9 cellular contexts compared by ENCODE assay signal in genomic region chr22:19177164-19178064, GRCh38. TPM values are rescaled to one million over a fixed set of nuclear protein-coding genes. Genes with fewer than 3 reads are reported as not detected.
DNase-seq lines count a peak whose midpoint lies in the region; ATAC-seq, FAIRE-seq and TF ChIP-seq lines count a peak whose summit lies in the region.
"Had no signal": no experiment of that assay in that cellular context is flagged by ENCODE, and none has a peak within 500 bp of the region (broad histone marks: within the 10 kb centered on the region; RNA-seq: fewer than 3 reads in every experiment).

No MANE protein-coding gene starts in this region.

- H3K4me2 ChIP-seq in SK-N-SH = peak overlapping the region; percentile 99
- peak overlapping the region; percentile 90 for H3K4me2 ChIP-seq in keratinocyte (ENCODE audit: control insufficient read depth, extremely low read depth, insufficient read depth, low read depth, low read length)

- H3K9ac ChIP-seq in SK-N-SH = peak overlapping the region; percentile 80
- H3K9ac ChIP-seq in keratinocyte (ENCODE audit: control insufficient read depth, extremely low read depth, insufficient read depth, low read length) = peak overlapping the region; percentile 75

- H3K27me3 Mint-ChIP-seq in activated T-helper 17 cell treated with anti-CD3 and anti-CD28 coated beads, Interleukin-2, amount 50 U/mL, for 72 hours = no peaks in the 10 kb centered on the region

- no peaks in the 10 kb centered on the region for H3K9me2 ChIP-seq in SK-N-SH

- no peaks in the 10 kb centered on the region for H3K9me3 ChIP-seq in SK-N-SH
- no peaks in the 10 kb centered on the region for H3K9me3 ChIP-seq in keratinocyte (ENCODE audit: control insufficient read depth, low read depth, low read length)

- no peaks in the 10 kb centered on the region for H3K27me3 ChIP-seq in SK-N-SH (ENCODE audit: insufficient read depth)
- H3K27me3 ChIP-seq in keratinocyte (ENCODE audit: control insufficient read depth, extremely low read depth, insufficient read depth, low read length) = no peaks in the 10 kb centered on the region

- H4K20me1 ChIP-seq in SK-N-SH (ENCODE audit: insufficient read depth) (peaks cover 13% of the 10 kb centered on the region; the same call in 1 of the 2 replicates), keratinocyte (ENCODE audit: control insufficient read depth, extremely low read depth, insufficient read depth, low read length) (peaks cover 6% of the 10 kb centered on the region)

- no peak for TF ChIP-seq EP300 in SK-N-SH (IDR thresholded peaks at IDR 0.05; ENCODE audit: borderline replicate concordance in 1 of 2, low read depth in 1 of 2, low read length in 1 of 2)

- no peaks in the 10 kb centered on the region for H3K9me3 Mint-ChIP-seq in activated T-helper 17 cell treated with anti-CD3 and anti-CD28 coated beads, Interleukin-2, amount 50 U/mL, for 72 hours

- H3K27ac ChIP-seq in SK-N-SH (ENCODE audit: low read depth in 2 of 2, low read length in 1 of 2) = peak overlapping the region; percentile 22 to 89; a peak in 3 of 4 replicates
- H3K27ac ChIP-seq in keratinocyte (ENCODE audit: control insufficient read depth, insufficient read depth, low read length) = peak overlapping the region; percentile 58
- peak overlapping the region; percentile 72 for H3K27ac ChIP-seq in substantia nigra (ENCODE audit: low read depth, low read length, poor library complexity, severe bottlenecking)

- dilution Hi-C loops in keratinocyte (cut with MboI; ENCODE audit: extremely low pct_ligation_motif_present, low sequenced_read_pairs) = no loop called here

- no peak overlapping the region for H2AFZ ChIP-seq in SK-N-SH (ENCODE audit: low read depth)
- H2AFZ ChIP-seq in keratinocyte (ENCODE audit: control insufficient read depth, low read length) = no peak overlapping the region

- TF ChIP-seq CTCF in SK-N-SH (IDR thresholded peaks at IDR 0.05) (no peak), keratinocyte (optimal IDR thresholded peaks at IDR 0.05 in 1 of 3, IDR thresholded peaks at IDR 0.05 in 1 of 3, conservative IDR thresholded peaks at IDR 0.05 in 1 of 3; ENCODE audit: extremely low read depth in 1 of 3, insufficient read depth in 2 of 3, low read length in 3 of 3) (no peak)

- peaks cover 8% of the 10 kb centered on the region for H3K9me1 ChIP-seq in keratinocyte (ENCODE audit: control insufficient read depth, extremely low read depth, insufficient read depth, low read length)

- H3K79me2 ChIP-seq in SK-N-SH (ENCODE audit: insufficient read depth) = peaks cover 50% of the 10 kb centered on the region
- H3K79me2 ChIP-seq in keratinocyte (ENCODE audit: control insufficient read depth, insufficient read depth, low read length) = peaks cover 32% of the 10 kb centered on the region

- DNase-seq in SK-N-SH (no peak), keratinocyte (ENCODE audit: low read depth, low spot score) (no peak), substantia nigra (lab: John Stamatoyannopoulos, UW) (no peak), COLO829 (ENCODE audit: low spot score) (no peak)

- TF ChIP-seq RAD21 in SK-N-SH (IDR thresholded peaks at IDR 0.05; ENCODE audit: low read length) = no peak

- CTCF ChIA-PET in SK-N-SH (lab: Yijun Ruan, JAX) = interaction anchor here (1.2 to 2.5 kb wide), 2 partner anchors 112 to 300 kb away, joined by 3 to 19 read pairs; no protein-coding TSS in a partner anchor

- ATAC-seq in SK-N-SH treated with all-trans-retinoic acid at 6 μM for 48 hours (no peak), GM18519 (IDR thresholded peaks at IDR 0.05; ENCODE audit: low FRiP score, unreplicated experiment) (no peak), HG03520 (IDR thresholded peaks at IDR 0.05; ENCODE audit: unreplicated experiment) (no peak)
- ATAC-seq in activated T-helper 17 cell treated with anti-CD3 and anti-CD28 coated beads, Interleukin-2, amount 50 U/mL, for 72 hours (replicated peaks) = no peak

- H3K4me3 ChIP-seq in SK-N-SH (ENCODE audit: low read depth in 2 of 2, low read length in 1 of 2) (peak overlapping the region; percentile 80 to 84), keratinocyte (ENCODE audit: control insufficient read depth in 2 of 3, extremely low read depth in 1 of 3, insufficient read depth in 2 of 3, low read depth in 1 of 3, low read length in 3 of 3) (peak overlapping the region; percentile 66 to 74 (median 72))

- H3K36me3 Mint-ChIP-seq in activated T-helper 17 cell treated with anti-CD3 and anti-CD28 coated beads, Interleukin-2, amount 50 U/mL, for 72 hours (ENCODE audit: low read depth) = peaks cover 5% of the 10 kb centered on the region

- H3K4me1 Mint-ChIP-seq in activated T-helper 17 cell treated with anti-CD3 and anti-CD28 coated beads, Interleukin-2, amount 50 U/mL, for 72 hours = peaks cover 19% of the 10 kb centered on the region

- H3F3A ChIP-seq in SK-N-SH (replicated peaks; ENCODE audit: insufficient read depth) = peaks cover 4% of the 10 kb centered on the region

- peaks cover 27 to 58% of the 10 kb centered on the region in 2 experiments for H3K4me1 ChIP-seq in SK-N-SH (ENCODE audit: control insufficient read depth in 1 of 2, insufficient read depth in 2 of 2, low read depth in 1 of 2, low read length in 1 of 2)
- H3K4me1 ChIP-seq in keratinocyte (ENCODE audit: control insufficient read depth, extremely low read depth, insufficient read depth, low read length) = peaks cover 47% of the 10 kb centered on the region

- POLR2A ChIA-PET in SK-N-SH (lab: Yijun Ruan, JAX) = no interaction called here

- H3K27ac Mint-ChIP-seq in activated T-helper 17 cell treated with anti-CD3 and anti-CD28 coated beads, Interleukin-2, amount 50 U/mL, for 72 hours = no peak overlapping the region

- peak overlapping the region; percentile 44 for H3K4me3 Mint-ChIP-seq in activated T-helper 17 cell treated with anti-CD3 and anti-CD28 coated beads, Interleukin-2, amount 50 U/mL, for 72 hours

- no peak for FAIRE-seq in keratinocyte (lab: Jason Lieb, UNC)

- 27% methylated on average over 17 of the region's 55 CpGs for WGBS in SK-N-SH (ENCODE audit: low lambda C conversion rate)

- H3K36me3 ChIP-seq in SK-N-SH (replicated peaks in 1 of 2; ENCODE audit: control insufficient read depth in 1 of 2, insufficient read depth in 2 of 2, low read length in 1 of 2) (peaks cover 0 to 9% of the 10 kb centered on the region in 2 experiments), keratinocyte (ENCODE audit: control insufficient read depth in 2 of 2, extremely low read depth in 1 of 2, insufficient read depth in 2 of 2, low read length in 2 of 2) (peaks cover 5 to 18% of the 10 kb centered on the region in 2 experiments)

RNA-seq across cellular contexts. Expression of gene SLC25A1, which starts 1.1 kb away (rescaled TPM):
- 34.2 and 44.7 TPM in 2 replicates for polyA plus RNA-seq in SK-N-SH (2012; rRNA removed)
- 26.4 and 39.5 TPM in 2 replicates for polyA plus RNA-seq in SK-N-SH (2012; cell fraction: cytosol; rRNA removed)
- polyA plus RNA-seq in SK-N-SH (2012; cell fraction: nucleus; rRNA removed) = 55.0 and 79.5 TPM in 2 replicates
- 10 to 100 TPM; 33.4 to 47.9 TPM for total RNA-seq in activated T-helper 17 cell treated with anti-CD3 and anti-CD28 coated beads, Interleukin-2, amount 50 U/mL, for 72 hours
- 27.7 to 61.6 TPM (median 37.2 TPM) in 3 replicates for polyA plus RNA-seq in keratinocyte
- 11.9 TPM for polyA plus RNA-seq in keratinocyte (2011; ENCODE audit: low read depth)
- polyA plus RNA-seq in keratinocyte (2011; cell fraction: cytosol; rRNA removed) = 36.3 and 86.3 TPM in 2 replicates
- 35.0 and 40.1 TPM in 2 replicates for polyA plus RNA-seq in keratinocyte (2011; cell fraction: nucleus; rRNA removed)
- 46.2 and 108 TPM in 2 replicates for polyA plus RNA-seq in keratinocyte (2012; ENCODE audit: low replicate concordance)
- 41.3 to 114 TPM (median 57.3 TPM) in 3 replicates for polyA minus RNA-seq in keratinocyte
- polyA minus RNA-seq in keratinocyte (2011; cell fraction: cytosol; rRNA and poly(A)+ RNA removed) = 133 TPM
- 14.7 and 18.0 TPM in 2 replicates for polyA minus RNA-seq in keratinocyte (2011; cell fraction: nucleus; rRNA and poly(A)+ RNA removed)

RNA-seq across cellular contexts. Expression of gene GSC2, which starts 27.3 kb away (rescaled TPM):
- polyA plus RNA-seq in SK-N-SH (2012; rRNA removed) = not detected in 2 replicates
- not detected in 2 replicates for polyA plus RNA-seq in SK-N-SH (2012; cell fraction: cytosol; rRNA removed)
- polyA plus RNA-seq in SK-N-SH (2012; cell fraction: nucleus; rRNA removed) = not detected in 2 replicates
- total RNA-seq in activated T-helper 17 cell treated with anti-CD3 and anti-CD28 coated beads, Interleukin-2, amount 50 U/mL, for 72 hours = not detected
- polyA plus RNA-seq in keratinocyte = not detected in 3 replicates
- polyA plus RNA-seq in keratinocyte (2011; ENCODE audit: low read depth) = not detected
- polyA plus RNA-seq in keratinocyte (2011; cell fraction: cytosol; rRNA removed) = not detected in 2 replicates
- polyA plus RNA-seq in keratinocyte (2011; cell fraction: nucleus; rRNA removed) = not detected in 2 replicates
- not detected in 2 replicates for polyA plus RNA-seq in keratinocyte (2012; ENCODE audit: low replicate concordance)
- not detected in 3 replicates for polyA minus RNA-seq in keratinocyte
- polyA minus RNA-seq in keratinocyte (2011; cell fraction: cytosol; rRNA and poly(A)+ RNA removed) = not detected
- not detected in 2 replicates for polyA minus RNA-seq in keratinocyte (2011; cell fraction: nucleus; rRNA and poly(A)+ RNA removed)
- total RNA-seq: SK-MEL-5 had no signal

RNA-seq across cellular contexts. Expression of gene ESS2, which starts 33.0 kb away (rescaled TPM):
- 14.5 and 15.4 TPM in 2 replicates for polyA plus RNA-seq in SK-N-SH (2012; rRNA removed)
- 6.6 and 10.1 TPM in 2 replicates for polyA plus RNA-seq in SK-N-SH (2012; cell fraction: cytosol; rRNA removed)
- polyA plus RNA-seq in SK-N-SH (2012; cell fraction: nucleus; rRNA removed) = 22.4 and 27.9 TPM in 2 replicates
- total RNA-seq in activated T-helper 17 cell treated with anti-CD3 and anti-CD28 coated beads, Interleukin-2, amount 50 U/mL, for 72 hours = 10 to 100 TPM; 13.8 to 20.8 TPM
- 10.0 to 16.5 TPM (median 10.7 TPM) in 3 replicates for polyA plus RNA-seq in keratinocyte
- 8.0 TPM for polyA plus RNA-seq in keratinocyte (2011; ENCODE audit: low read depth)
- polyA plus RNA-seq in keratinocyte (2011; cell fraction: cytosol; rRNA removed) = 6.2 and 13.5 TPM in 2 replicates
- polyA plus RNA-seq in keratinocyte (2011; cell fraction: nucleus; rRNA removed) = 13.5 and 17.6 TPM in 2 replicates
- polyA plus RNA-seq in keratinocyte (2012; ENCODE audit: low replicate concordance) = 13.4 and 13.5 TPM in 2 replicates
- polyA minus RNA-seq in keratinocyte = 3.6 to 8.2 TPM (median 6.0 TPM) in 3 replicates
- polyA minus RNA-seq in keratinocyte (2011; cell fraction: cytosol; rRNA and poly(A)+ RNA removed) = 9.8 TPM
- polyA minus RNA-seq in keratinocyte (2011; cell fraction: nucleus; rRNA and poly(A)+ RNA removed) = 4.6 and 8.5 TPM in 2 replicates

RNA-seq across cellular contexts. Expression of gene TSSK2, which starts 46.3 kb away (rescaled TPM):
- not detected in 2 replicates for polyA plus RNA-seq in SK-N-SH (2012; rRNA removed)
- not detected in 2 replicates for polyA plus RNA-seq in SK-N-SH (2012; cell fraction: cytosol; rRNA removed)
- polyA plus RNA-seq in SK-N-SH (2012; cell fraction: nucleus; rRNA removed) = not detected in 2 replicates
- not detected for total RNA-seq in activated T-helper 17 cell treated with anti-CD3 and anti-CD28 coated beads, Interleukin-2, amount 50 U/mL, for 72 hours
- not detected in 3 replicates for polyA plus RNA-seq in keratinocyte
- polyA plus RNA-seq in keratinocyte (2011; ENCODE audit: low read depth) = not detected
- polyA plus RNA-seq in keratinocyte (2011; cell fraction: cytosol; rRNA removed) = not detected in 2 replicates
- polyA plus RNA-seq in keratinocyte (2011; cell fraction: nucleus; rRNA removed) = not detected in 2 replicates
- polyA plus RNA-seq in keratinocyte (2012; ENCODE audit: low replicate concordance) = not detected in 2 replicates
- not detected in 3 replicates for polyA minus RNA-seq in keratinocyte
- not detected for polyA minus RNA-seq in keratinocyte (2011; cell fraction: cytosol; rRNA and poly(A)+ RNA removed)
- polyA minus RNA-seq in keratinocyte (2011; cell fraction: nucleus; rRNA and poly(A)+ RNA removed) = not detected in 2 replicates
- total RNA-seq: SK-MEL-5 had no signal

RNA-seq across cellular contexts. Expression of gene DGCR2, which starts 55.2 kb away (rescaled TPM):
- 21.5 and 30.4 TPM in 2 replicates for polyA plus RNA-seq in SK-N-SH (2012; rRNA removed)
- 15.1 and 23.8 TPM in 2 replicates for polyA plus RNA-seq in SK-N-SH (2012; cell fraction: cytosol; rRNA removed)
- polyA plus RNA-seq in SK-N-SH (2012; cell fraction: nucleus; rRNA removed) = 30.5 and 30.9 TPM in 2 replicates
- 10 to 100 TPM; 22.6 to 27.3 TPM for total RNA-seq in activated T-helper 17 cell treated with anti-CD3 and anti-CD28 coated beads, Interleukin-2, amount 50 U/mL, for 72 hours
- polyA plus RNA-seq in keratinocyte = 23.2 to 67.6 TPM (median 34.1 TPM) in 3 replicates
- 16.6 TPM for polyA plus RNA-seq in keratinocyte (2011; ENCODE audit: low read depth)
- 24.9 and 27.7 TPM in 2 replicates for polyA plus RNA-seq in keratinocyte (2011; cell fraction: cytosol; rRNA removed)
- polyA plus RNA-seq in keratinocyte (2011; cell fraction: nucleus; rRNA removed) = 124 and 131 TPM in 2 replicates
- 49.5 and 56.8 TPM in 2 replicates for polyA plus RNA-seq in keratinocyte (2012; ENCODE audit: low replicate concordance)
- 60.2 to 164 TPM (median 66.0 TPM) in 3 replicates for polyA minus RNA-seq in keratinocyte
- 57.0 TPM for polyA minus RNA-seq in keratinocyte (2011; cell fraction: cytosol; rRNA and poly(A)+ RNA removed)
- 105 and 156 TPM in 2 replicates for polyA minus RNA-seq in keratinocyte (2011; cell fraction: nucleus; rRNA and poly(A)+ RNA removed)
